ENCODE assay signal across 4 cellular contexts in genomic region chr17:62719586-62719985, GRCh38.
TF ChIP-seq lines count a peak whose summit lies in the region.

No MANE protein-coding gene starts in this region.

TF ChIP-seq in SK-N-SH, 30 proteins besides CTCF, POLR2A, EP300 and RAD21 (continued from another document):
- TF ChIP-seq POLR2AphosphoS5 (IDR thresholded peaks at IDR 0.05; ENCODE audit: low read depth, low read length): no peak
- TF ChIP-seq REST (IDR thresholded peaks at IDR 0.05; ENCODE audit: low read depth, low read length): no peak
- TF ChIP-seq NRF1 (IDR thresholded peaks at IDR 0.05; ENCODE audit: low read depth, low read length): no peak
- no peak for TF ChIP-seq GATA2 (CRISPR knock-in tag; IDR thresholded peaks at IDR 0.05)
- TF ChIP-seq TEAD4 (IDR thresholded peaks at IDR 0.05; ENCODE audit: borderline replicate concordance, insufficient read depth): no peak
- no peak for TF ChIP-seq YY1 (IDR thresholded peaks at IDR 0.05; ENCODE audit: low read depth)
- TF ChIP-seq TAF1 (IDR thresholded peaks at IDR 0.05; ENCODE audit: borderline replicate concordance, low read depth, low read length): no peak
- TF ChIP-seq FOXM1 (IDR thresholded peaks at IDR 0.05; ENCODE audit: low read depth): no peak
- TF ChIP-seq FOXJ3 (CRISPR knock-in tag; IDR thresholded peaks at IDR 0.05): no peak
- no peak for TF ChIP-seq MAX (IDR thresholded peaks at IDR 0.05; ENCODE audit: low read depth)
- no peak for TF ChIP-seq TCF12 (IDR thresholded peaks at IDR 0.05)
- no peak for TF ChIP-seq RXRA (IDR thresholded peaks at IDR 0.05; ENCODE audit: borderline replicate concordance, low read depth)
- TF ChIP-seq RCOR1 (IDR thresholded peaks at IDR 0.05; ENCODE audit: low read length): no peak
- no peak for TF ChIP-seq RFX5 (IDR thresholded peaks at IDR 0.05; ENCODE audit: low read length)

TF ChIP-seq in SK-N-SH treated with all-trans-retinoic acid at 6 μM for 48 hours, 23 proteins besides CTCF, POLR2A, EP300 and RAD21 (continued from another document and continues in another):
- no peak for TF ChIP-seq ZNF565 (CRISPR knock-in tag; conservative IDR thresholded peaks at IDR 0.05; ENCODE audit: low read depth)
- TF ChIP-seq ESRRG (CRISPR knock-in tag; IDR thresholded peaks at IDR 0.05): no peak
- no peak for TF ChIP-seq CSRNP3 (CRISPR knock-in tag; IDR thresholded peaks at IDR 0.05)
- no peak for TF ChIP-seq ZFP30 (CRISPR knock-in tag; IDR thresholded peaks at IDR 0.05)
- no peak for TF ChIP-seq OSR1 (CRISPR knock-in tag; IDR thresholded peaks at IDR 0.05)
- no peak for TF ChIP-seq CSDC2 (CRISPR knock-in tag; IDR thresholded peaks at IDR 0.05)
- TF ChIP-seq TCF4 (CRISPR knock-in tag; IDR thresholded peaks at IDR 0.05; ENCODE audit: borderline replicate concordance): no peak
- TF ChIP-seq GLIS3 (CRISPR knock-in tag; IDR thresholded peaks at IDR 0.05): no peak
- no peak for TF ChIP-seq CREB5 (CRISPR knock-in tag; IDR thresholded peaks at IDR 0.05; ENCODE audit: low read depth)
- no peak for TF ChIP-seq BACH2 (CRISPR knock-in tag; IDR thresholded peaks at IDR 0.05; ENCODE audit: borderline replicate concordance)
- no peak for TF ChIP-seq PATZ1 (CRISPR knock-in tag; IDR thresholded peaks at IDR 0.05; ENCODE audit: borderline replicate concordance)
- no peak for TF ChIP-seq ISL1 (CRISPR knock-in tag; IDR thresholded peaks at IDR 0.05)
- no peak for TF ChIP-seq RARB (CRISPR knock-in tag; IDR thresholded peaks at IDR 0.05)
- TF ChIP-seq PPARA (CRISPR knock-in tag; IDR thresholded peaks at IDR 0.05; ENCODE audit: borderline replicate concordance): no peak
- no peak for TF ChIP-seq ARNTL (CRISPR knock-in tag; IDR thresholded peaks at IDR 0.05; ENCODE audit: borderline replicate concordance, low read depth)
- TF ChIP-seq SNAI2 (CRISPR knock-in tag; IDR thresholded peaks at IDR 0.05): no peak
- no peak for TF ChIP-seq ZNF70 (CRISPR knock-in tag; IDR thresholded peaks at IDR 0.05)

TF ChIP-seq in HEK293, 187 proteins besides CTCF, POLR2A, EP300 and RAD21 (continued from another document):
- no peak for TF ChIP-seq ZNF146 (tag by site-specific recombination; IDR thresholded peaks at IDR 0.05)

TF ChIP-seq in K562, 482 proteins besides CTCF, POLR2A, EP300 and RAD21 (continued from another document):
- TF ChIP-seq ZNF184 (CRISPR knock-in tag; IDR thresholded peaks at IDR 0.05) (no peak), C11orf30 (IDR thresholded peaks at IDR 0.05; ENCODE audit: low read depth) (0 out of 2 replicates have a peak, but pooled peaks have one; percentile 10), ZNF512 (tag; IDR thresholded peaks at IDR 0.05) (peak; percentile 32; the same call in 1 of the 2 replicates), MEF2D (tag; conservative IDR thresholded peaks at IDR 0.05; ENCODE audit: low read depth) (no peak), KDM1A (IDR thresholded peaks at IDR 0.05) (peak in 1 of 2 experiments; percentile 49; a peak in 1 of 4 replicates), CBFA2T3 (IDR thresholded peaks at IDR 0.05) (peak; percentile 1; the same call in 1 of the 2 replicates)
